Comparison of ENCODE assay signal across 24 cellular contexts in genomic region chrX:53004038-53004437, GRCh38. TPM values are rescaled to one million over a fixed set of nuclear protein-coding genes. Genes with fewer than 3 reads are reported as not detected.
DNase-seq lines count a peak whose midpoint lies in the region; ATAC-seq and TF ChIP-seq lines count a peak whose summit lies in the region.
"Had no signal": no experiment of that assay in that cellular context is flagged by ENCODE, and none has a peak within 500 bp of the region (broad histone marks: within the 10 kb centered on the region; RNA-seq: fewer than 3 reads in every experiment).

No MANE protein-coding gene starts in this region.

- intact Hi-C loops in Right ventricle myocardium superior (cut with DNase I): no loop called here
- intact Hi-C loops in Right ventricle myocardium inferior (cut with DNase I): no loop called here
- intact Hi-C loops in heart right ventricle (cut with DNase I): no loop called here
- intact Hi-C loops in activated T-helper 1 cell treated with anti-CD3 and anti-CD28 coated beads, Interleukin-12 subunit alpha, Interleukin-12 subunit beta, Interleukin-2, Interleukin-4 antibody, amounts not matched to agents 30 ng/mL and 10 ng/mL and 1 ng/mL, durations not matched to agents 14 hours and 24 hours and 36 hours (cut with micrococcal nuclease): no loop called here

- H3K27me3 Mint-ChIP-seq in nephron (ENCODE audit: low read depth): peaks cover 3% of the 10 kb centered on the region
- H3K27me3 Mint-ChIP-seq in activated T-helper 1 cell treated with anti-CD3 and anti-CD28 coated beads, Interleukin-12 subunit alpha, Interleukin-12 subunit beta, Interleukin-2, Interleukin-4 antibody, amounts not matched to agents 30 ng/mL and 10 ng/mL and 1 ng/mL, durations not matched to agents 14 hours and 24 hours and 36 hours (ENCODE audit: insufficient read depth): peaks cover 12% of the 10 kb centered on the region

- TF ChIP-seq CTCF in heart right ventricle (IDR thresholded peaks at IDR 0.05): no peak
- no peak for TF ChIP-seq CTCF in nephron (IDR thresholded peaks at IDR 0.05; ENCODE audit: unreplicated experiment in 3 of 3)

- ATAC-seq in Right ventricle myocardium superior (ENCODE audit: poor library complexity): peak; percentile 58
- ATAC-seq in Right ventricle myocardium inferior: no peak
- ATAC-seq in heart right ventricle: peak in 7 of 8 donors; percentile 35 to 83 (median 74)
- ATAC-seq in HG02678 (IDR thresholded peaks at IDR 0.05; ENCODE audit: unreplicated experiment): no peak
- ATAC-seq: K562, Panc1 had no signal

- H3K27me3 ChIP-seq in heart right ventricle (peaks cover 0 to 94% (median 0%) of the 10 kb centered on the region in 7 donors), skeletal muscle tissue (ENCODE audit: control insufficient read depth in 3 of 3, insufficient read depth in 3 of 3, low read length in 3 of 3) (peaks cover 0 to 9% (median 0%) of the 10 kb centered on the region in 3 donors)

- no peak overlapping the region for H3K4me3 Mint-ChIP-seq in nephron
- no peak overlapping the region for H3K4me3 Mint-ChIP-seq in activated T-helper 1 cell treated with anti-CD3 and anti-CD28 coated beads, Interleukin-12 subunit alpha, Interleukin-12 subunit beta, Interleukin-2, Interleukin-4 antibody, amounts not matched to agents 30 ng/mL and 10 ng/mL and 1 ng/mL, durations not matched to agents 14 hours and 24 hours and 36 hours
- H3K4me3 Mint-ChIP-seq: CD4-positive, CD25-positive, alpha-beta regulatory T cell had no signal

- H3K9me3 Mint-ChIP-seq in nephron: peaks cover 17% of the 10 kb centered on the region
- no peaks in the 10 kb centered on the region for H3K9me3 Mint-ChIP-seq in activated T-helper 1 cell treated with anti-CD3 and anti-CD28 coated beads, Interleukin-12 subunit alpha, Interleukin-12 subunit beta, Interleukin-2, Interleukin-4 antibody, amounts not matched to agents 30 ng/mL and 10 ng/mL and 1 ng/mL, durations not matched to agents 14 hours and 24 hours and 36 hours

- H3K27ac Mint-ChIP-seq in nephron: peak overlapping the region in 2 of 3 experiments; percentile 35 to 36
- H3K27ac Mint-ChIP-seq in activated T-helper 1 cell treated with anti-CD3 and anti-CD28 coated beads, Interleukin-12 subunit alpha, Interleukin-12 subunit beta, Interleukin-2, Interleukin-4 antibody, amounts not matched to agents 30 ng/mL and 10 ng/mL and 1 ng/mL, durations not matched to agents 14 hours and 24 hours and 36 hours: no peak overlapping the region
- H3K27ac Mint-ChIP-seq: CD4-positive, CD25-positive, alpha-beta regulatory T cell had no signal

- WGBS in heart right ventricle, 2 donors: 38 to 41% methylated on average over 4 of the region's 4 CpGs

- H3K4me1 ChIP-seq in heart right ventricle (peaks cover 0 to 13% (median 0%) of the 10 kb centered on the region in 9 donors), skeletal muscle tissue (ENCODE audit: control insufficient read depth in 3 of 3, insufficient read depth in 3 of 3, low read length in 3 of 3) (peaks cover 7 to 15% (median 8%) of the 10 kb centered on the region in 3 donors)
- H3K4me1 ChIP-seq: BLaER1 had no signal

- H3K4me3 ChIP-seq in heart right ventricle (no peak overlapping the region), skeletal muscle tissue (ENCODE audit: low read length in 3 of 3) (peak overlapping the region in 1 of 3 donors; percentile 23)
- H3K4me3 ChIP-seq: BLaER1, GM23248, K562 had no signal

- H3K9ac ChIP-seq in skeletal muscle tissue (ENCODE audit: low read depth in 1 of 3, low read length in 3 of 3): no peak overlapping the region
- H3K9ac ChIP-seq: BLaER1, GM23248 had no signal

- H3K9me3 ChIP-seq in heart right ventricle (no peaks in the 10 kb centered on the region), skeletal muscle tissue (ENCODE audit: control insufficient read depth in 3 of 3, low read length in 3 of 3) (no peaks in the 10 kb centered on the region)

- H3K27ac ChIP-seq in heart right ventricle (peak overlapping the region in 1 of 10 donors; percentile 7), skeletal muscle tissue (ENCODE audit: low read depth, low read length) (peak overlapping the region; percentile 5)
- H3K27ac ChIP-seq: BLaER1, GM23248, RWPE1, SK-N-MC had no signal

- no peaks in the 10 kb centered on the region for H3K36me3 ChIP-seq in heart right ventricle
- H3K36me3 ChIP-seq in skeletal muscle tissue (ENCODE audit: control insufficient read depth in 3 of 3, insufficient read depth in 3 of 3, low read length in 3 of 3): no peaks in the 10 kb centered on the region
- H3K36me3 ChIP-seq: BLaER1 had no signal

- H3K36me3 Mint-ChIP-seq in nephron (ENCODE audit: low read depth): no peaks in the 10 kb centered on the region
- H3K36me3 Mint-ChIP-seq in activated T-helper 1 cell treated with anti-CD3 and anti-CD28 coated beads, Interleukin-12 subunit alpha, Interleukin-12 subunit beta, Interleukin-2, Interleukin-4 antibody, amounts not matched to agents 30 ng/mL and 10 ng/mL and 1 ng/mL, durations not matched to agents 14 hours and 24 hours and 36 hours (ENCODE audit: low read depth): no peaks in the 10 kb centered on the region
- H3K36me3 Mint-ChIP-seq: CD4-positive, CD25-positive, alpha-beta regulatory T cell had no signal

- no peak for DNase-seq in Right ventricle myocardium superior
- DNase-seq in Right ventricle myocardium inferior (ENCODE audit: missing footprints): no peak
- DNase-seq in heart right ventricle: peak in 1 of 2 donors; percentile 10
- DNase-seq in putamen (ENCODE audit: low spot score): no peak
- no peak for DNase-seq in activated T-helper 1 cell treated with anti-CD3 and anti-CD28 coated beads, Interleukin-12 subunit alpha, Interleukin-12 subunit beta, Interleukin-2, Interleukin-4 antibody, amounts not matched to agents 30 ng/mL and 10 ng/mL and 1 ng/mL, durations not matched to agents 14 hours and 24 hours and 36 hours (ENCODE audit: low spot score)
- DNase-seq: CD4-positive, CD25-positive, alpha-beta regulatory T cell; GM23248; H7; Kasumi-1; MV-4-11; NCI-H1105; NCI-H1436 treated with DMSO at 0.1 percent for 48 hours; NCI-H187 treated with DMSO at 0.1 percent for 48 hours; NCI-H446; NCI-H524 treated with DMSO at 0.1 percent for 48 hours; SIG-M5 had no signal

- H3K4me1 Mint-ChIP-seq in nephron: peaks cover 13% of the 10 kb centered on the region
- no peaks in the 10 kb centered on the region for H3K4me1 Mint-ChIP-seq in activated T-helper 1 cell treated with anti-CD3 and anti-CD28 coated beads, Interleukin-12 subunit alpha, Interleukin-12 subunit beta, Interleukin-2, Interleukin-4 antibody, amounts not matched to agents 30 ng/mL and 10 ng/mL and 1 ng/mL, durations not matched to agents 14 hours and 24 hours and 36 hours (ENCODE audit: low read depth)

RNA-seq across cellular contexts. Expression of gene GPR173, which starts 44.6 kb away (rescaled TPM):
- total RNA-seq in Right ventricle myocardium superior (0.67 TPM), Right ventricle myocardium inferior (0.35 TPM), heart right ventricle (1 to 10 TPM in 3 of 10 donors, under 1 TPM in 7; 0.54 to 2.5 (median 0.73) TPM), skeletal muscle tissue (2.1 TPM)
- polyA plus RNA-seq in heart right ventricle: under 1 TPM; 0.70 to 0.95 TPM
- total RNA-seq in activated T-helper 1 cell treated with anti-CD3 and anti-CD28 coated beads, Interleukin-12 subunit alpha, Interleukin-12 subunit beta, Interleukin-2, Interleukin-4 antibody, amounts not matched to agents 30 ng/mL and 10 ng/mL and 1 ng/mL, durations not matched to agents 14 hours and 24 hours and 36 hours: not detected in 2 replicates
- total RNA-seq: CD4-positive, CD25-positive, alpha-beta regulatory T cell; K562 had no signal
- polyA plus RNA-seq: CD4-positive, CD25-positive, alpha-beta regulatory T cell had no signal

RNA-seq across cellular contexts. Expression of gene FAM156A, which starts 45.7 kb away (rescaled TPM):
- total RNA-seq in Right ventricle myocardium superior: 7.6 TPM
- total RNA-seq in Right ventricle myocardium inferior: 7.3 TPM
- total RNA-seq in heart right ventricle: 1 to 10 TPM; 5.5 to 9.4 (median 7.1) TPM
- 10 to 100 TPM; 11.9 to 12.4 TPM for polyA plus RNA-seq in heart right ventricle
- total RNA-seq in skeletal muscle tissue: 3.7 TPM
- total RNA-seq in activated T-helper 1 cell treated with anti-CD3 and anti-CD28 coated beads, Interleukin-12 subunit alpha, Interleukin-12 subunit beta, Interleukin-2, Interleukin-4 antibody, amounts not matched to agents 30 ng/mL and 10 ng/mL and 1 ng/mL, durations not matched to agents 14 hours and 24 hours and 36 hours: 23.9 and 24.1 TPM in 2 replicates

Comparison
In these comparisons a context has a peak if more than half of its experiments do, and no peak if none do; other contexts are left out.
1. ATAC-seq: peak in Right ventricle myocardium superior (single experiment) and heart right ventricle (7 of 8); none in Right ventricle myocardium inferior (single experiment) and HG02678 (single experiment).